18 cellular contexts compared by ENCODE assay signal in genomic region chr3:4993276-4994143, GRCh38. TPM values are rescaled to one million over a fixed set of nuclear protein-coding genes. Genes with fewer than 3 reads are reported as not detected.
DNase-seq lines count a peak whose midpoint lies in the region; ATAC-seq, FAIRE-seq and TF ChIP-seq lines count a peak whose summit lies in the region.
"Had no signal": no experiment of that assay in that cellular context is flagged by ENCODE, and none has a peak within 500 bp of the region (broad histone marks: within the 10 kb centered on the region; RNA-seq: fewer than 3 reads in every experiment).

No MANE protein-coding gene starts in this region.

- H4K20me1 ChIP-seq in HCT116 (ENCODE audit: insufficient read depth) (no peaks in the 10 kb centered on the region), endothelial cell of umbilical vein (replicated peaks; ENCODE audit: control insufficient read depth, extremely low read depth, insufficient read depth, low read length) (no peaks in the 10 kb centered on the region)
- H4K20me1 ChIP-seq: BLaER1 had no signal

- H3K27ac Mint-ChIP-seq in T-helper 17 cell = peak overlapping the region; percentile 8
- H3K27ac Mint-ChIP-seq: mesothelial cell of epicardium, type B pancreatic cell had no signal

- H3K9me2 ChIP-seq in HCT116 (ENCODE audit: insufficient read depth) = no peaks in the 10 kb centered on the region

- H3K79me2 ChIP-seq in HCT116 (ENCODE audit: insufficient read depth, low read length) (no peaks in the 10 kb centered on the region), endothelial cell of umbilical vein (ENCODE audit: control insufficient read depth, insufficient read depth, low read length) (no peaks in the 10 kb centered on the region)
- H3K79me2 ChIP-seq: parathyroid adenoma had no signal

- WGBS in testis, 2 donors = 85 to 87% methylated on average over 4 of the region's 4 CpGs

- H3K4me3 Mint-ChIP-seq in T-helper 17 cell = no peak overlapping the region
- H3K4me3 Mint-ChIP-seq: mesothelial cell of epicardium, type B pancreatic cell had no signal

- peaks cover 14% of the 10 kb centered on the region for H3K4me1 Mint-ChIP-seq in T-helper 17 cell

- POLR2A ChIA-PET in HCT116 (lab: Charles Lee) = interaction anchor here (1.0 to 3.6 kb wide), 6 partner anchors 10 to 33 kb away, joined by 3 to 27 read pairs (median 6); partner anchors contain the start of gene BHLHE40
- POLR2A ChIA-PET in endothelial cell of umbilical vein (lab: Charles Lee) = interaction anchor here (0.6 kb wide), 1 partner anchor 33 kb away, joined by 3 read pairs; no protein-coding TSS in a partner anchor

- H3K9me1 ChIP-seq in endothelial cell of umbilical vein (replicated peaks; ENCODE audit: control insufficient read depth, extremely low read depth, insufficient read depth, low read length) = no peaks in the 10 kb centered on the region

- peak; percentile 67 for FAIRE-seq in endothelial cell of umbilical vein (lab: Jason Lieb, UNC)
- FAIRE-seq: colon, HTR-8/SVneo had no signal

- H3K9me3 ChIP-seq in HCT116 (ENCODE audit: control insufficient read depth in 1 of 2, insufficient read depth in 1 of 2, low read depth in 1 of 2, low read length in 2 of 2) = no peaks in the 10 kb centered on the region
- H3K9me3 ChIP-seq in T-helper 17 cell (ENCODE audit: control insufficient read depth, low read length, poor library complexity, severe bottlenecking) = no peaks in the 10 kb centered on the region
- no peaks in the 10 kb centered on the region for H3K9me3 ChIP-seq in endothelial cell of umbilical vein (replicated peaks; ENCODE audit: control insufficient read depth, insufficient read depth, low read length)
- H3K9me3 ChIP-seq in testis = no peaks in the 10 kb centered on the region
- H3K9me3 ChIP-seq: BLaER1 had no signal

- DNase-seq in HCT116 (ENCODE audit: low read depth, low spot score) (no peak), T-helper 17 cell (no peak), endothelial cell of umbilical vein (ENCODE audit: low read depth, low spot score) (no peak), renal cortical epithelial cell (ENCODE audit: low read depth) (peak; percentile 43), testis (no peak), globus pallidus (ENCODE audit: low spot score) (no peak), NCI-H524 (lab: John Stamatoyannopoulos, UW) (no peak), NCI-H2227 (lab: John Stamatoyannopoulos, UW; ENCODE audit: unreplicated experiment) (no peak)
- DNase-seq: activated T-cell treated with anti-CD3 and anti-CD28 coated beads for 4 hours; DMS79; NCI-H2107; stimulated activated CD4-positive, alpha-beta T cell treated with anti-CD3 and anti-CD28 coated beads, Interleukin-15, amount 100 ng/mL, for 24 hours had no signal

- no peaks in the 10 kb centered on the region for H3K36me3 Mint-ChIP-seq in T-helper 17 cell (ENCODE audit: low read depth)
- H3K36me3 Mint-ChIP-seq: mesothelial cell of epicardium, type B pancreatic cell had no signal

- H3K9ac ChIP-seq in HCT116 (ENCODE audit: low read length) (peak overlapping the region; percentile 83), endothelial cell of umbilical vein (replicated peaks; ENCODE audit: extremely low read depth, insufficient read depth, low read length) (no peak overlapping the region)
- H3K9ac ChIP-seq: BLaER1, parathyroid adenoma had no signal

- ATAC-seq in HCT116 (no peak), T-helper 17 cell (no peak)

- no peaks in the 10 kb centered on the region for H3K27me3 Mint-ChIP-seq in T-helper 17 cell

- CTCF ChIA-PET in HCT116 (lab: Charles Lee) (interaction anchor here (0.9 to 2.0 kb wide), 3 partner anchors 9 to 273 kb away, joined by 3 to 10 read pairs (median 4); partner anchors contain the start of gene BHLHE40), endothelial cell of umbilical vein (lab: Charles Lee) (interaction anchor here (1.1 to 2.2 kb wide), 6 partner anchors 11 to 273 kb away, joined by 3 to 10 read pairs (median 4); no protein-coding TSS in a partner anchor)

- intact Hi-C loops in HCT116 (cut with micrococcal nuclease) = no loop called here
- intact Hi-C loops in endothelial cell of umbilical vein (cut with micrococcal nuclease) = loop anchor here (2.0 kb wide), 1 partner anchor 23 kb away; no protein-coding TSS in a partner anchor
- intact Hi-C loops in testis (cut with DNase I; ENCODE audit: low total_unique reads) = no loop called here

- H3K27me3 ChIP-seq in HCT116 (ENCODE audit: insufficient read depth, low read length) = no peaks in the 10 kb centered on the region
- no peaks in the 10 kb centered on the region for H3K27me3 ChIP-seq in endothelial cell of umbilical vein (ENCODE audit: control insufficient read depth in 2 of 2, insufficient read depth in 2 of 2, low read length in 2 of 2)
- no peaks in the 10 kb centered on the region for H3K27me3 ChIP-seq in testis
- H3K27me3 ChIP-seq: BLaER1 had no signal

- TF ChIP-seq RAD21 in HCT116 (IDR thresholded peaks at IDR 0.05; ENCODE audit: low read depth) = no peak

- RAD21 ChIA-PET in HCT116 (lab: Charles Lee; ENCODE audit: low non-redundant PET in 1 of 2, low total read pairs in 2 of 2, uncharacterized antibody in 2 of 2, unreplicated experiment in 2 of 2) = interaction anchor here in 1 of 2 experiments (1.0 kb wide), 1 partner anchor 15 kb away, joined by 6 read pairs; the partner anchor contains the start of gene BHLHE40

- H3K36me3 ChIP-seq in HCT116 (ENCODE audit: control insufficient read depth in 1 of 2, insufficient read depth in 2 of 2, low read length in 2 of 2) = no peaks in the 10 kb centered on the region
- no peaks in the 10 kb centered on the region for H3K36me3 ChIP-seq in endothelial cell of umbilical vein (ENCODE audit: control insufficient read depth in 2 of 2, extremely low read depth in 1 of 2, insufficient read depth in 2 of 2, low read length in 2 of 2)
- H3K36me3 ChIP-seq in testis (ENCODE audit: low read depth, missing control alignments) = no peaks in the 10 kb centered on the region
- H3K36me3 ChIP-seq: BLaER1 had no signal

- TF ChIP-seq CTCF in HCT116 (IDR thresholded peaks at IDR 0.05 in 2 of 3, conservative IDR thresholded peaks at IDR 0.05 in 1 of 3; ENCODE audit: borderline replicate concordance in 1 of 3, insufficient read depth in 1 of 3, low read depth in 2 of 3, low read length in 2 of 3) (no peak), endothelial cell of umbilical vein (IDR thresholded peaks at IDR 0.05; ENCODE audit: extremely low read depth in 1 of 2, insufficient read depth in 1 of 2, low read depth in 1 of 2, low read length in 2 of 2) (no peak), testis (IDR thresholded peaks at IDR 0.05) (no peak)

- BruUV-seq in HCT116 (replicated peaks; lab: Mats Ljungman, UMichigan) (no TSS peak), endothelial cell of umbilical vein (replicated peaks; lab: Mats Ljungman, UMichigan) (no TSS peak)

- TF ChIP-seq POLR2A in HCT116 (IDR thresholded peaks at IDR 0.05; ENCODE audit: borderline replicate concordance, extremely low read depth, insufficient read depth, insufficient read length) = no peak
- no peak for TF ChIP-seq POLR2A in endothelial cell of umbilical vein (IDR thresholded peaks at IDR 0.05; ENCODE audit: low read depth, low read length)
- no peak for TF ChIP-seq POLR2A in testis (IDR thresholded peaks at IDR 0.05)

- H3K27ac ChIP-seq in HCT116 (ENCODE audit: low read depth, low read length) (no peak overlapping the region; the same call in 1 of the 2 replicates), endothelial cell of umbilical vein (ENCODE audit: insufficient read depth, low read depth, low read length) (peak overlapping the region; percentile 14), testis (no peak overlapping the region)
- H3K27ac ChIP-seq: BLaER1, parathyroid adenoma had no signal

- H3K4me3 ChIP-seq in HCT116 (replicated peaks in 1 of 2; ENCODE audit: low read depth in 1 of 2, low read length in 2 of 2) = no peak overlapping the region
- H3K4me3 ChIP-seq in endothelial cell of umbilical vein (replicated peaks in 1 of 3; ENCODE audit: insufficient read depth in 1 of 3, low read depth in 1 of 3, low read length in 3 of 3) = no peak overlapping the region
- H3K4me3 ChIP-seq in testis = no peak overlapping the region
- H3K4me3 ChIP-seq: BLaER1 had no signal

- H2AFZ ChIP-seq in HCT116 (ENCODE audit: low read depth, low read length, poor library complexity, severe bottlenecking) = no peak overlapping the region
- H2AFZ ChIP-seq in endothelial cell of umbilical vein (ENCODE audit: low read depth, low read length) = peak overlapping the region; percentile 11
- H2AFZ ChIP-seq: parathyroid adenoma had no signal

- dilution Hi-C loops in endothelial cell of umbilical vein (cut with MboI; ENCODE audit: extremely low pct_ligation_motif_present, low sequenced_read_pairs) = no loop called here

- H3K4me1 ChIP-seq in HCT116 (ENCODE audit: control insufficient read depth in 1 of 2, insufficient read depth in 2 of 2, low read length in 2 of 2) (peaks cover 42 to 73% of the 10 kb centered on the region in 2 experiments), endothelial cell of umbilical vein (ENCODE audit: control insufficient read depth, extremely low read depth, insufficient read depth, low read length) (peaks cover 22% of the 10 kb centered on the region), testis (peaks cover 4% of the 10 kb centered on the region)

- H3K4me2 ChIP-seq in HCT116 (ENCODE audit: low read length) = peak overlapping the region; percentile 51
- no peak overlapping the region for H3K4me2 ChIP-seq in endothelial cell of umbilical vein (ENCODE audit: insufficient read depth, low read length)
- H3K4me2 ChIP-seq: BLaER1 had no signal

TF ChIP-seq in HCT116, 20 proteins besides CTCF, POLR2A, EP300 and RAD21 (continues in another document):
- TF ChIP-seq ZFX (IDR thresholded peaks at IDR 0.05) = no peak

TF ChIP-seq in endothelial cell of umbilical vein, 7 proteins besides CTCF, POLR2A, EP300 and RAD21 (continues in another document):
- TF ChIP-seq FOS (IDR thresholded peaks at IDR 0.05; ENCODE audit: borderline replicate concordance, insufficient read depth, low read length) (no peak), JUN (IDR thresholded peaks at IDR 0.05; ENCODE audit: borderline replicate concordance, insufficient read depth, insufficient read length, low read depth) (no peak)

RNA-seq across cellular contexts. Expression of gene BHLHE40, which starts 14.3 kb away (rescaled TPM):
- total RNA-seq in HCT116 (2021; ENCODE audit: unreplicated experiment) = 81.6 TPM
- polyA plus RNA-seq in HCT116 (2012) = 129 and 166 TPM in 2 replicates
- total RNA-seq in T-helper 17 cell = 100 to 1,000 TPM; 295 to 329 TPM
- total RNA-seq in endothelial cell of umbilical vein = 40.3 and 57.4 TPM in 2 replicates
- polyA plus RNA-seq in endothelial cell of umbilical vein = 31.9 and 57.9 TPM in 2 replicates
- polyA plus RNA-seq in endothelial cell of umbilical vein (2011; cell fraction: cytosol; rRNA removed) = 40.4 and 45.0 TPM in 2 replicates
- polyA plus RNA-seq in endothelial cell of umbilical vein (2011; cell fraction: nucleus; rRNA removed) = 232 and 244 TPM in 2 replicates
- polyA plus RNA-seq in endothelial cell of umbilical vein (2012) = 77.7 and 85.4 TPM in 2 replicates
- 50.2 and 58.1 TPM in 2 replicates for polyA minus RNA-seq in endothelial cell of umbilical vein
- polyA minus RNA-seq in endothelial cell of umbilical vein (2011; cell fraction: cytosol; rRNA and poly(A)+ RNA removed) = 14.3 TPM
- polyA minus RNA-seq in endothelial cell of umbilical vein (2011; cell fraction: nucleus; rRNA and poly(A)+ RNA removed) = 117 and 162 TPM in 2 replicates
- 35.9 and 75.4 TPM in 2 replicates for total RNA-seq in renal cortical epithelial cell
- 10 to 100 TPM; 28.7 to 40.6 TPM for total RNA-seq in testis
- polyA plus RNA-seq in testis (ENCODE audit: insufficient read depth, low read depth, low replicate concordance) = 26.2 TPM
